In genomic region chr7:130079846-130080394, GRCh38 we compare ENCODE assay signal across 18 cellular contexts. TPM values are rescaled to one million over a fixed set of nuclear protein-coding genes. Genes with fewer than 3 reads are reported as not detected.
A peak's percentile ranks its signal among the peaks of the same experiment; 100 is the strongest.
DNase-seq lines count a peak whose midpoint lies in the region; ATAC-seq lines count a peak whose summit lies in the region.
"Had no signal": no experiment of that assay in that cellular context is flagged by ENCODE, and none has a peak within 500 bp of the region (broad histone marks: within the 10 kb centered on the region; RNA-seq: fewer than 3 reads in every experiment).

No MANE protein-coding gene starts in this region.

- no CpG with 5 or more reads among the region's 3 CpGs for WGBS in mesendoderm (ENCODE audit: extremely low coverage, insufficient coverage, low lambda C conversion rate)

- DNase-seq in stimulated activated CD4-positive, alpha-beta T cell treated with anti-CD3 and anti-CD28 coated beads, Interleukin-15, amount 100 ng/mL, for 24 hours, result peak; percentile 9
- DNase-seq in stimulated activated CD4-positive, alpha-beta T cell treated with anti-CD3 and anti-CD28 coated beads, Interleukin-1b, Interleukin-23, amount 100 ng/mL, for 48 hours, result no peak
- DNase-seq in mesendoderm (no peak), COR-L47 (lab: John Stamatoyannopoulos, UW) (no peak)
- DNase-seq: ACHN; BE2C; C1 segment of cervical spinal cord; Caco-2; CD4-positive, CD25-positive, alpha-beta regulatory T cell; CD8-positive, alpha-beta memory T cell; GOT3; H7; IMR-90; KBM-7 had no signal

- no peak overlapping the region for H3K4me2 ChIP-seq in mesendoderm (ENCODE audit: low read length)

- H4K5ac ChIP-seq in mesendoderm (ENCODE audit: low read length), result no peak overlapping the region

- H2BK120ac ChIP-seq in mesendoderm (ENCODE audit: low read depth, low read length), result no peak overlapping the region

- no peak overlapping the region for H3K9ac ChIP-seq in mesendoderm (ENCODE audit: low read length)

- no peak overlapping the region for H3K27ac ChIP-seq in mesendoderm (ENCODE audit: low read depth, low read length)
- H3K27ac ChIP-seq: HL-60 had no signal

- no peak overlapping the region for H3K56ac ChIP-seq in mesendoderm (ENCODE audit: low read length)

- ATAC-seq in activated T-helper 17 cell treated with anti-CD3 and anti-CD28 coated beads, Interleukin-2, amount 50 U/mL, for 72 hours (replicated peaks), result peak; percentile 24
- ATAC-seq in GM21381 (IDR thresholded peaks at IDR 0.05; ENCODE audit: unreplicated experiment), result no peak
- ATAC-seq: HCT116 had no signal

- no peak overlapping the region for H3K4me3 Mint-ChIP-seq in activated T-helper 17 cell treated with anti-CD3 and anti-CD28 coated beads, Interleukin-2, amount 50 U/mL, for 72 hours
- H3K4me3 Mint-ChIP-seq: CD8-positive, alpha-beta memory T cell had no signal

- peaks cover 3% of the 10 kb centered on the region for H3K79me1 ChIP-seq in mesendoderm (ENCODE audit: low read length)

- no peaks in the 10 kb centered on the region for H3K27me3 Mint-ChIP-seq in activated T-helper 17 cell treated with anti-CD3 and anti-CD28 coated beads, Interleukin-2, amount 50 U/mL, for 72 hours
- H3K27me3 Mint-ChIP-seq: CD4-positive, CD25-positive, alpha-beta regulatory T cell; CD8-positive, alpha-beta memory T cell had no signal

- no peak overlapping the region for H3K18ac ChIP-seq in mesendoderm (ENCODE audit: low read length)

- no peaks in the 10 kb centered on the region for H3K27me3 ChIP-seq in mesendoderm (ENCODE audit: insufficient read depth, low read length, poor library complexity)
- H3K27me3 ChIP-seq: BE2C had no signal

- H3K23ac ChIP-seq in mesendoderm (ENCODE audit: low read length), result no peak overlapping the region

- no peak overlapping the region for H3K27ac Mint-ChIP-seq in activated T-helper 17 cell treated with anti-CD3 and anti-CD28 coated beads, Interleukin-2, amount 50 U/mL, for 72 hours
- H3K27ac Mint-ChIP-seq: CD4-positive, CD25-positive, alpha-beta regulatory T cell had no signal

- peak overlapping the region; percentile 13 for H4K8ac ChIP-seq in mesendoderm (ENCODE audit: low read depth, low read length)

- H3K9me3 Mint-ChIP-seq in activated T-helper 17 cell treated with anti-CD3 and anti-CD28 coated beads, Interleukin-2, amount 50 U/mL, for 72 hours, result no peaks in the 10 kb centered on the region
- H3K9me3 Mint-ChIP-seq: CD4-positive, CD25-positive, alpha-beta regulatory T cell; CD8-positive, alpha-beta memory T cell had no signal

- no peaks in the 10 kb centered on the region for H3K4me1 ChIP-seq in mesendoderm (ENCODE audit: control insufficient read depth, low read depth, low read length)
- H3K4me1 ChIP-seq: BE2C, Caco-2 had no signal

- peaks cover 13% of the 10 kb centered on the region for H3K4me1 Mint-ChIP-seq in activated T-helper 17 cell treated with anti-CD3 and anti-CD28 coated beads, Interleukin-2, amount 50 U/mL, for 72 hours

- peaks cover 3% of the 10 kb centered on the region for H3K79me2 ChIP-seq in mesendoderm (ENCODE audit: control insufficient read depth, insufficient read depth, low read length)

- H3K36me3 ChIP-seq in mesendoderm (ENCODE audit: control insufficient read depth, insufficient read depth, low read length), result no peaks in the 10 kb centered on the region

- H3K36me3 Mint-ChIP-seq in activated T-helper 17 cell treated with anti-CD3 and anti-CD28 coated beads, Interleukin-2, amount 50 U/mL, for 72 hours (ENCODE audit: low read depth), result peaks cover 17% of the 10 kb centered on the region

- H2BK5ac ChIP-seq in mesendoderm (ENCODE audit: low read length), result no peak overlapping the region

- no peak overlapping the region for H2AK5ac ChIP-seq in mesendoderm (ENCODE audit: low read length)

- H3K4me3 ChIP-seq in mesendoderm (ENCODE audit: low read length), result no peak overlapping the region

- no peak overlapping the region for H3K4ac ChIP-seq in mesendoderm (ENCODE audit: low read depth, low read length)

- no peak overlapping the region for H2BK15ac ChIP-seq in mesendoderm (replicated peaks; ENCODE audit: low read depth)

RNA-seq across cellular contexts. Expression of gene KLHDC10, which starts 9.6 kb away (rescaled TPM):
- 10 to 100 TPM; 16.2 to 21.3 TPM for total RNA-seq in activated T-helper 17 cell treated with anti-CD3 and anti-CD28 coated beads, Interleukin-2, amount 50 U/mL, for 72 hours
- polyA plus RNA-seq in mesendoderm (2013, experiment 1 of 2), result 6.6 TPM
- 6.7 TPM for polyA plus RNA-seq in mesendoderm (2013, experiment 2 of 2)

RNA-seq across cellular contexts. Expression of gene ZC3HC1, which starts 28.7 kb away (rescaled TPM):
- 10 to 100 TPM; 22.6 to 33.7 TPM for total RNA-seq in activated T-helper 17 cell treated with anti-CD3 and anti-CD28 coated beads, Interleukin-2, amount 50 U/mL, for 72 hours
- polyA plus RNA-seq in mesendoderm (2013, experiment 1 of 2), result 25.1 TPM
- polyA plus RNA-seq in mesendoderm (2013, experiment 2 of 2), result 24.5 TPM
